ENCODE assay signal across 13 cellular contexts in the genomic region with DNA sequence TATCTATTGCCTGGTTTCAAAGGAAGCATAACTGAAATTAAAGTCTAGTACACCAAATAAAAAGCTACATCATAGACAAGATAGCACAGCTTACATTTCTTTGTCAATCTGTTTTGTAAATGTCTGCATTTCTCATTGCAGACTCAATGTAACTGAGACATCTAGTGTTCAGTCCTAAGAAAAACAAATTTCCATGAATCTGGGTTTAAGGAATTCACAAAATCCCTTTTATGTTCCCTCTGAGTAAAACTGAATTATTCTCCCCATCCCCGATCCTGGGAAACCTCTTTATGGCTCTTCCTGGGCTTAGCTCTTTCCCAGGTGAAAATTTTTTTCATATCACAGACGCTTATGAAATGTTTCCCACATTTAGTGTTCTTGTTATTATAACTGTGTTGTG. TPM values are rescaled to one million over a fixed set of nuclear protein-coding genes. Genes with fewer than 3 reads are reported as not detected.
DNase-seq lines count a peak whose midpoint lies in the region; ATAC-seq, FAIRE-seq and TF ChIP-seq lines count a peak whose summit lies in the region.
"Had no signal": no experiment of that assay in that cellular context is flagged by ENCODE, and none has a peak within 500 bp of the region (broad histone marks: within the 10 kb centered on the region; RNA-seq: fewer than 3 reads in every experiment).

No MANE protein-coding gene starts in this region.

- no peak for FAIRE-seq in HepG2 (lab: Jason Lieb, UNC)
- FAIRE-seq: islet of Langerhans had no signal

- H3K9me1 ChIP-seq in IMR-90 (ENCODE audit: insufficient read depth, low read length): no peaks in the 10 kb centered on the region

- intact Hi-C loops in A673 (cut with micrococcal nuclease; ENCODE audit: unreplicated experiment): loop anchor here (10.0 kb wide), 2 partner anchors 270 to 450 kb away; a partner anchor contains a TSS
- intact Hi-C loops in IMR-90 (cut with micrococcal nuclease): loop anchor here (10.0 kb wide), 1 partner anchor 270 kb away; a partner anchor contains a TSS
- intact Hi-C loops in HepG2 (cut with micrococcal nuclease; ENCODE audit: unreplicated experiment): loop anchor here (10.0 kb wide), 1 partner anchor 180 kb away; no protein-coding TSS in a partner anchor
- intact Hi-C loops in CD4-positive, alpha-beta memory T cell (cut with micrococcal nuclease): no loop called here
- intact Hi-C loops in mucosa of descending colon (cut with DNase I, micrococcal nuclease): no loop called here

- H3K36me3 ChIP-seq in A673 (ENCODE audit: insufficient read depth, low read length, poor library complexity, severe bottlenecking) (no peaks in the 10 kb centered on the region), IMR-90 (ENCODE audit: control insufficient read depth, insufficient read depth, low read length) (no peaks in the 10 kb centered on the region), HepG2 (replicated peaks in 1 of 2; ENCODE audit: control insufficient read depth in 1 of 2, insufficient read depth in 2 of 2, low read length in 2 of 2) (no peaks in the 10 kb centered on the region), mucosa of descending colon (ENCODE audit: low read depth) (no peaks in the 10 kb centered on the region)
- no peaks in the 10 kb centered on the region for H3K36me3 ChIP-seq in CD4-positive, alpha-beta memory T cell (ENCODE audit: insufficient read depth, low read length)

- TF ChIP-seq RAD21 in IMR-90 (IDR thresholded peaks at IDR 0.05; ENCODE audit: low read length): peak; percentile 39
- TF ChIP-seq RAD21 in HepG2 (CRISPR knock-in tag; IDR thresholded peaks at IDR 0.05): no peak

- TF ChIP-seq POLR2A in IMR-90 (IDR thresholded peaks at IDR 0.05; ENCODE audit: low read depth, low read length): no peak
- TF ChIP-seq POLR2A in HepG2 (IDR thresholded peaks at IDR 0.05; ENCODE audit: insufficient read depth in 1 of 2, low read depth in 2 of 2, low read length in 2 of 2): no peak

- H3K4me3 Mint-ChIP-seq in CD4-positive, alpha-beta memory T cell: no peak overlapping the region
- H3K4me3 Mint-ChIP-seq: activated B cell treated with CpG ODN at 0.5 μM for 24 hours had no signal

- H3K4me1 Mint-ChIP-seq in CD4-positive, alpha-beta memory T cell: peaks cover 0 to 12% (median 2%) of the 10 kb centered on the region in 4 donors

- H3K9me3 Mint-ChIP-seq in CD4-positive, alpha-beta memory T cell: peaks cover 0 to 13% (median 6%) of the 10 kb centered on the region in 8 donors

- no peak overlapping the region for H3K56ac ChIP-seq in IMR-90 (ENCODE audit: extremely low read depth, insufficient read depth, low read length)

- BruUV-seq in A673 (replicated peaks; lab: Mats Ljungman, UMichigan): no TSS peak
- BruUV-seq in IMR-90 (replicated peaks; lab: Mats Ljungman, UMichigan): no TSS peak
- BruUV-seq in HepG2 (replicated peaks; lab: Mats Ljungman, UMichigan): no TSS peak

- peak overlapping the region; percentile 4 for H2BK5ac ChIP-seq in IMR-90 (ENCODE audit: low read depth, low read length, poor library complexity, severe bottlenecking)

- no peak for TF ChIP-seq EP300 in HepG2 (IDR thresholded peaks at IDR 0.05; ENCODE audit: low read depth in 2 of 2, low read length in 2 of 2)
- TF ChIP-seq EP300 in HepG2 (CRISPR knock-in tag; IDR thresholded peaks at IDR 0.05; ENCODE audit: borderline replicate concordance): no peak

- no peak overlapping the region for H2BK120ac ChIP-seq in IMR-90 (ENCODE audit: low read depth, low read length)

- no peak overlapping the region for H3K27ac ChIP-seq in A673 (ENCODE audit: low read depth, low read length, poor library complexity, severe bottlenecking)
- no peak overlapping the region for H3K27ac ChIP-seq in IMR-90 (ENCODE audit: insufficient read depth, low read length)
- H3K27ac ChIP-seq in HepG2 (ENCODE audit: extremely low read length, insufficient read depth, low read length): no peak overlapping the region
- H3K27ac ChIP-seq in CD4-positive, alpha-beta memory T cell (ENCODE audit: low read depth, low read length): no peak overlapping the region

- no peak overlapping the region; the same call in 2 of the 3 replicates for H2BK15ac ChIP-seq in IMR-90 (ENCODE audit: low read depth, low read length)

- no peaks in the 10 kb centered on the region for H3K27me3 Mint-ChIP-seq in CD4-positive, alpha-beta memory T cell
- H3K27me3 Mint-ChIP-seq: activated B cell treated with CpG ODN at 0.5 μM for 24 hours had no signal

- H2AK5ac ChIP-seq in IMR-90 (ENCODE audit: low read depth, low read length): no peak overlapping the region

- ATAC-seq in IMR-90 (ENCODE audit: low read depth) (peak; percentile 87), HepG2 (no peak), HG03196 (IDR thresholded peaks at IDR 0.05; ENCODE audit: unreplicated experiment) (no peak), HG03565 (IDR thresholded peaks at IDR 0.05; ENCODE audit: unreplicated experiment) (no peak), mucosa of descending colon (no peak)

- no peak for DNase-seq in A673 (ENCODE audit: low spot score)
- DNase-seq in IMR-90: peak; percentile 51
- DNase-seq in T47D (ENCODE audit: low read depth in 1 of 2, low spot score in 1 of 2): peak; percentile 28 to 42
- DNase-seq in HepG2 (ENCODE audit: low spot score): no peak
- DNase-seq in CD4-positive, alpha-beta memory T cell: no peak
- DNase-seq in mucosa of descending colon: no peak
- DNase-seq: activated B cell treated with CpG ODN at 0.5 μM for 24 hours, activated T-cell treated with anti-CD3 and anti-CD28 coated beads for 4 hours, NCI-H526 treated with DMSO at 0.1 percent for 48 hours, nucleus accumbens had no signal

- H3K27ac Mint-ChIP-seq in CD4-positive, alpha-beta memory T cell: no peak overlapping the region
- H3K27ac Mint-ChIP-seq: activated B cell treated with CpG ODN at 0.5 μM for 24 hours had no signal

- no peak overlapping the region for H3K4me2 ChIP-seq in IMR-90 (ENCODE audit: low read depth, low read length)
- H3K4me2 ChIP-seq in HepG2 (ENCODE audit: low read depth, low read length): no peak overlapping the region

- H3K18ac ChIP-seq in IMR-90 (ENCODE audit: low read depth, low read length): no peak overlapping the region

- H3K23ac ChIP-seq in IMR-90 (ENCODE audit: low read depth, low read length): no peak overlapping the region

- TF ChIP-seq CTCF in A673 (conservative IDR thresholded peaks at IDR 0.05; ENCODE audit: low read depth, low read length) (peak; percentile 39), IMR-90 (conservative IDR thresholded peaks at IDR 0.05; ENCODE audit: low read depth, low read length) (peak; percentile 41), HepG2 (CRISPR knock-in tag; IDR thresholded peaks at IDR 0.05) (peak; percentile 40), mucosa of descending colon (IDR thresholded peaks at IDR 0.05) (no peak)

- H3K4me3 ChIP-seq in A673 (ENCODE audit: low read depth, low read length, poor library complexity, severe bottlenecking): no peak overlapping the region
- H3K4me3 ChIP-seq in IMR-90 (ENCODE audit: insufficient read depth, low read depth, low read length): no peak overlapping the region
- H3K4me3 ChIP-seq in HepG2 (replicated peaks in 1 of 3; ENCODE audit: insufficient read depth in 1 of 3, low read depth in 2 of 3, low read length in 3 of 3): no peak overlapping the region
- H3K4me3 ChIP-seq in CD4-positive, alpha-beta memory T cell (ENCODE audit: low read length in 2 of 2): no peak overlapping the region
- H3K4me3 ChIP-seq in mucosa of descending colon: no peak overlapping the region

- H4K20me1 ChIP-seq in IMR-90 (ENCODE audit: insufficient read depth, low read length) (no peaks in the 10 kb centered on the region), HepG2 (ENCODE audit: insufficient read depth, low read length) (no peaks in the 10 kb centered on the region)

- no peak overlapping the region for H4K91ac ChIP-seq in IMR-90 (ENCODE audit: insufficient read depth, low read depth, low read length)

- H3K36me3 Mint-ChIP-seq in CD4-positive, alpha-beta memory T cell: peaks cover 0 to 4% of the 10 kb centered on the region in 2 donors

- in situ Hi-C loops in IMR-90 (cut with MboI; ENCODE audit: low sequenced_read_pairs): no loop called here
- in situ Hi-C loops in T47D (cut with HindIII; ENCODE audit: low pct_unique_long_range_greater_than_20kb, low sequenced_read_pairs): no loop called here
- in situ Hi-C loops in HepG2 (cut with HindIII; ENCODE audit: extremely low pct_ligation_motif_present, low pct_unique_long_range_greater_than_20kb): no loop called here

- H3K27me3 ChIP-seq in A673 (replicated peaks; ENCODE audit: insufficient read depth, low read depth, low read length, poor library complexity): no peaks in the 10 kb centered on the region
- H3K27me3 ChIP-seq in IMR-90 (ENCODE audit: control insufficient read depth, insufficient read depth, low read length): no peaks in the 10 kb centered on the region
- H3K27me3 ChIP-seq in HepG2 (ENCODE audit: control insufficient read depth in 1 of 2, insufficient read depth in 2 of 2, low read length in 2 of 2): no peaks in the 10 kb centered on the region
- no peaks in the 10 kb centered on the region for H3K27me3 ChIP-seq in CD4-positive, alpha-beta memory T cell (ENCODE audit: insufficient read depth, low read length)

- no peaks in the 10 kb centered on the region for H3K79me2 ChIP-seq in HepG2 (ENCODE audit: insufficient read depth, low read length)

- H3K9ac ChIP-seq in IMR-90 (ENCODE audit: low read depth, low read length) (no peak overlapping the region), HepG2 (ENCODE audit: insufficient read depth, low read depth, low read length) (no peak overlapping the region)

- CTCF ChIA-PET in A673 (lab: Charles Lee): interaction anchor here (0.6 to 1.0 kb wide), 4 partner anchors 10 to 154 kb away, joined by 3 to 4 read pairs (median 4); no protein-coding TSS in a partner anchor
- CTCF ChIA-PET in IMR-90 (lab: Yijun Ruan, JAX): interaction anchor here (0.6 to 1.4 kb wide), 6 partner anchors 13 to 271 kb away, joined by 3 to 10 read pairs (median 3); a partner anchor contains a TSS
- CTCF ChIA-PET in HepG2 (lab: Yijun Ruan, JAX; ENCODE audit: low intra/inter-chr PET ratio, low total read pairs): no interaction called here
- CTCF ChIA-PET in CD4-positive, alpha-beta memory T cell (lab: Charles Lee; ENCODE audit: partially characterized antibody): interaction anchor here (0.6 to 1.5 kb wide), 5 partner anchors 13 to 180 kb away, joined by 3 to 9 read pairs (median 4); no protein-coding TSS in a partner anchor

- H3K4me1 ChIP-seq in A673 (ENCODE audit: insufficient read depth, low read length, poor library complexity, severe bottlenecking) (no peaks in the 10 kb centered on the region), IMR-90 (ENCODE audit: control insufficient read depth, insufficient read depth, low read length) (no peaks in the 10 kb centered on the region), HepG2 (ENCODE audit: insufficient read depth, low read length) (peaks cover 28% of the 10 kb centered on the region), mucosa of descending colon (ENCODE audit: low read depth) (no peaks in the 10 kb centered on the region)
- H3K4me1 ChIP-seq in CD4-positive, alpha-beta memory T cell (ENCODE audit: insufficient read depth, low read length): no peaks in the 10 kb centered on the region

- H2AFZ ChIP-seq in IMR-90 (replicated peaks; ENCODE audit: low read length, poor library complexity) (no peak overlapping the region), HepG2 (ENCODE audit: low read length) (no peak overlapping the region)

- H3K9me3 ChIP-seq in A673 (ENCODE audit: low read depth, low read length, poor library complexity, severe bottlenecking) (no peaks in the 10 kb centered on the region), IMR-90 (ENCODE audit: control insufficient read depth, insufficient read depth, low read length) (no peaks in the 10 kb centered on the region), HepG2 (ENCODE audit: low read length) (peaks cover 9% of the 10 kb centered on the region), mucosa of descending colon (no peaks in the 10 kb centered on the region)
- H3K9me3 ChIP-seq in CD4-positive, alpha-beta memory T cell (ENCODE audit: control insufficient read depth in 1 of 2, low read length in 2 of 2): no peaks in the 10 kb centered on the region

- POLR2A ChIA-PET in A673 (lab: Charles Lee; ENCODE audit: low non-redundant PET): interaction anchor here (0.7 kb wide), 1 partner anchor 11 kb away, joined by 7 read pairs; no protein-coding TSS in a partner anchor
- POLR2A ChIA-PET in IMR-90 (lab: Charles Lee; ENCODE audit: unreplicated experiment): interaction anchor here (0.6 kb wide), 1 partner anchor 12 kb away, joined by 5 read pairs; no protein-coding TSS in a partner anchor
- POLR2A ChIA-PET in HepG2 (lab: Yijun Ruan, JAX): interaction anchor here (1.2 kb wide), 1 partner anchor 153 kb away, joined by 3 read pairs; no protein-coding TSS in a partner anchor
- POLR2A ChIA-PET in CD4-positive, alpha-beta memory T cell (lab: Charles Lee; ENCODE audit: partially characterized antibody): no interaction called here

- no peak overlapping the region; the same call in 1 of the 2 replicates for H2BK20ac ChIP-seq in IMR-90 (ENCODE audit: low read depth, low read length)

- H4K8ac ChIP-seq in IMR-90 (ENCODE audit: low read depth in 2 of 2, low read length in 2 of 2): no peak overlapping the region

- no peak overlapping the region for H2AK9ac ChIP-seq in IMR-90 (replicated peaks; ENCODE audit: low read depth, low read length, poor library complexity)

- H4K5ac ChIP-seq in IMR-90 (ENCODE audit: low read depth, low read length): no peak overlapping the region

- dilution Hi-C loops in IMR-90 (cut with HindIII; ENCODE audit: low sequenced_read_pairs, unreplicated experiment): no loop called here

- no peak overlapping the region for H3K4ac ChIP-seq in IMR-90 (ENCODE audit: low read depth, low read length)

- no peak overlapping the region for H3K14ac ChIP-seq in IMR-90 (replicated peaks; ENCODE audit: low read depth, low read length)

- no CpG with 5 or more reads among the region's 2 CpGs for WGBS in IMR-90 (ENCODE audit: extremely low coverage in 2 of 2, insufficient read length in 1 of 2), 2 experiments
- WGBS in HepG2 (ENCODE audit: low lambda C conversion rate): 45% methylated on average over 2 of the region's 2 CpGs

- H3K79me1 ChIP-seq in IMR-90 (ENCODE audit: low read depth in 1 of 2, low read length in 2 of 2): no peaks in the 10 kb centered on the region

RNA-seq across cellular contexts. Expression of a gene that starts 21.6 kb away (rescaled TPM):
- 16.3 and 17.1 TPM in 2 replicates for total RNA-seq in A673 (2021)
- 14.0 and 22.5 TPM in 2 replicates for total RNA-seq in IMR-90 (2012; rRNA removed)
- 4.4 and 6.1 TPM in 2 replicates for polyA plus RNA-seq in IMR-90 (2012; rRNA removed)
- polyA plus RNA-seq in IMR-90 (2012; cell fraction: cytosol; rRNA removed): 0.53 and 0.65 TPM in 2 replicates
- polyA plus RNA-seq in IMR-90 (2012; cell fraction: nucleus; rRNA removed; ENCODE audit: low replicate concordance): 2.9 and 24.7 TPM in 2 replicates
- total RNA-seq in HepG2 (2016; rRNA removed; fragmentation: Illumina TruSeq; extraction: Trizol): 8.5 and 10.7 TPM in 2 replicates
- total RNA-seq in HepG2 (2016; cell fraction: cytosol; rRNA removed; fragmentation: Illumina TruSeq; extraction: Trizol; ENCODE audit: low read depth): 3.6 and 5.2 TPM in 2 replicates
- 8.6 and 10.3 TPM in 2 replicates for total RNA-seq in HepG2 (2016; cell fraction: insoluble cytoplasmic fraction; rRNA removed; fragmentation: Illumina TruSeq; extraction: Trizol)
- 3.4 and 4.9 TPM in 2 replicates for total RNA-seq in HepG2 (2016; cell fraction: membrane; rRNA removed; fragmentation: Illumina TruSeq; extraction: Trizol)
- total RNA-seq in HepG2 (2016; cell fraction: nucleus; rRNA removed; fragmentation: Illumina TruSeq; extraction: Trizol): 14.0 and 14.2 TPM in 2 replicates
- 4.8 and 5.4 TPM in 2 replicates for polyA plus RNA-seq in HepG2 (2011; rRNA removed)
- 1.7 and 2.9 TPM in 2 replicates for polyA plus RNA-seq in HepG2 (2011; cell fraction: cytosol; rRNA removed)
- 5.9 and 7.2 TPM in 2 replicates for polyA plus RNA-seq in HepG2 (2011; cell fraction: nucleus; rRNA removed)
- 4.2 and 4.9 TPM in 2 replicates for polyA plus RNA-seq in HepG2 (2012)
- 0.27 and 0.46 TPM in 2 replicates for polyA plus RNA-seq in HepG2 (2016; cell fraction: cytosol; fragmentation: Illumina TruSeq; extraction: Trizol; ENCODE audit: low read depth)
- 6.2 and 6.4 TPM in 2 replicates for polyA plus RNA-seq in HepG2 (2016; cell fraction: insoluble cytoplasmic fraction; fragmentation: Illumina TruSeq; extraction: Trizol; ENCODE audit: low read depth)
- polyA plus RNA-seq in HepG2 (2016; cell fraction: membrane; fragmentation: Illumina TruSeq; extraction: Trizol; ENCODE audit: low read depth): 1.2 TPM in 2 replicates
- 13.4 and 13.5 TPM in 2 replicates for polyA plus RNA-seq in HepG2 (2016; cell fraction: nucleus; fragmentation: Illumina TruSeq; extraction: Trizol; ENCODE audit: insufficient read depth, low read depth)
- 2.8 and 4.0 TPM in 2 replicates for polyA minus RNA-seq in HepG2 (2011; rRNA and poly(A)+ RNA removed; ENCODE audit: low replicate concordance)
- 6.3 and 7.7 TPM in 2 replicates for polyA minus RNA-seq in HepG2 (2011; cell fraction: cytosol; rRNA and poly(A)+ RNA removed)
- 19.6 and 20.8 TPM in 2 replicates for polyA minus RNA-seq in HepG2 (2011; cell fraction: nucleus; rRNA and poly(A)+ RNA removed)
- 10 to 100 TPM; 78.9 to 80.9 TPM for total RNA-seq in CD4-positive, alpha-beta memory T cell
- polyA plus RNA-seq in CD4-positive, alpha-beta memory T cell: 10 to 100 TPM; 29.4 to 35.1 TPM
- total RNA-seq in mucosa of descending colon: 10 to 100 TPM; 15.5 to 22.5 (median 21.7) TPM

Comparison
In these comparisons a context has a peak if more than half of its experiments do, and no peak if none do; other contexts are left out.
1. DNase-seq: peak in IMR-90 (single experiment) and T47D (2 of 2); none in A673 (single experiment), HepG2 (single experiment), CD4-positive, alpha-beta memory T cell (0 of 5) and mucosa of descending colon (0 of 3).
2. intact Hi-C loops: an anchor here in A673 (10.0 kb wide), IMR-90 (10.0 kb wide) and HepG2 (10.0 kb wide); none called in CD4-positive, alpha-beta memory T cell and mucosa of descending colon.